In the genomic region with DNA sequence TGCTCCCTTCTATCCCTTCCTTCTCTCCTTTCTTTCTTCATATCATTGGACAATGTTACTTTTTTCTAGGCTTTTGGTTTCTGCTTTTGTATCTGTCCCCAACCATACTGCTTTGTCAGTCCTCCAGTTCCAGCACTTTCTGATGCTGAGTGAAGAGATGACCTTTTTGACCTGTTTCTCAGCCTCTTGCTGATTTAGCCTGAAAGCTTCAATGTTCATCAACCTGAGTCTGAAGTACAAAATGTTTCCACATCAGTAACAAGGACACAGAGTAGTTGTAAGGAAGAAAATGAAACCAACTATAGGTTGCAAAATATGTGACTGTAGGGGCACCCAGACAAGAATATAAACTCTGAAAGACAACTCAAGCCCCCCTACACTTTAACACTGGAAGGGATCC, we compare ENCODE assay signal across 1 cellular context.
TF ChIP-seq lines count a peak whose summit lies in the region.

No MANE protein-coding gene starts in this region.

TF ChIP-seq in HepG2, 621 proteins besides CTCF, POLR2A, EP300 and RAD21:
- TF ChIP-seq FOXK2 (IDR thresholded peaks at IDR 0.05) (0 out of 2 replicates have a peak, but pooled peaks have one; percentile 11), ZNF550 (CRISPR knock-in tag; IDR thresholded peaks at IDR 0.05; ENCODE audit: borderline replicate concordance) (no peak), ATF1 (CRISPR knock-in tag; IDR thresholded peaks at IDR 0.05) (no peak), ZNF549 (CRISPR knock-in tag; IDR thresholded peaks at IDR 0.05) (no peak), NR2F2 (IDR thresholded peaks at IDR 0.05; ENCODE audit: borderline replicate concordance, low read depth) (peak; percentile 68; the same call in 1 of the 2 replicates), YEATS2 (CRISPR knock-in tag; IDR thresholded peaks at IDR 0.05; ENCODE audit: borderline replicate concordance) (no peak), HDAC1 (CRISPR knock-in tag; IDR thresholded peaks at IDR 0.05) (0 out of 2 replicates have a peak, but pooled peaks have one; percentile 15), HNRNPUL1 (IDR thresholded peaks at IDR 0.05; ENCODE audit: low read depth, low read length) (no peak), NR2F6 (IDR thresholded peaks at IDR 0.05) (peak; percentile 84), NR2F6 (CRISPR knock-in tag; IDR thresholded peaks at IDR 0.05) (peak; percentile 84), KDM4B (CRISPR knock-in tag; IDR thresholded peaks at IDR 0.05) (no peak), ZBTB37 (CRISPR knock-in tag; IDR thresholded peaks at IDR 0.05) (no peak), CEBPB (IDR thresholded peaks at IDR 0.05; ENCODE audit: borderline replicate concordance, low read depth, low read length) (peak; percentile 70; the same call in 1 of the 2 replicates), RCOR2 (CRISPR knock-in tag; IDR thresholded peaks at IDR 0.05) (peak; percentile 19; the same call in 1 of the 2 replicates), NCOR1 (IDR thresholded peaks at IDR 0.05; ENCODE audit: borderline replicate concordance, low read length) (peak; percentile 63; the same call in 1 of the 2 replicates), HNF4A (CRISPR knock-in tag; IDR thresholded peaks at IDR 0.05) (peak; percentile 88), HNF4G (IDR thresholded peaks at IDR 0.05; ENCODE audit: borderline replicate concordance, low read depth, low read length) (0 out of 2 replicates have a peak, but pooled peaks have one; percentile 8), HNF4G (CRISPR knock-in tag; IDR thresholded peaks at IDR 0.05; ENCODE audit: borderline replicate concordance, low read depth) (no peak), ZNF619 (CRISPR knock-in tag; IDR thresholded peaks at IDR 0.05) (no peak), FOXA3 (CRISPR knock-in tag; IDR thresholded peaks at IDR 0.05) (peak; percentile 25; the same call in 1 of the 2 replicates), GATAD1 (CRISPR knock-in tag; IDR thresholded peaks at IDR 0.05) (no peak), TFE3 (CRISPR knock-in tag; IDR thresholded peaks at IDR 0.05) (no peak), ESRRA (CRISPR knock-in tag; IDR thresholded peaks at IDR 0.05; ENCODE audit: low read depth) (peak; percentile 82), NFIB (CRISPR knock-in tag; IDR thresholded peaks at IDR 0.05; ENCODE audit: borderline replicate concordance) (no peak), CBFB (CRISPR knock-in tag; IDR thresholded peaks at IDR 0.05) (no peak), TSC22D2 (CRISPR knock-in tag; IDR thresholded peaks at IDR 0.05; ENCODE audit: borderline replicate concordance) (no peak), NFYC (CRISPR knock-in tag; IDR thresholded peaks at IDR 0.05) (no peak), MAFF (IDR thresholded peaks at IDR 0.05; ENCODE audit: low read depth, low read length) (peak; percentile 26; the same call in 1 of the 2 replicates), HOXD1 (CRISPR knock-in tag; IDR thresholded peaks at IDR 0.05) (no peak), ZNF260 (CRISPR knock-in tag; IDR thresholded peaks at IDR 0.05; ENCODE audit: borderline replicate concordance, low read depth) (no peak), GATAD2A (CRISPR knock-in tag; IDR thresholded peaks at IDR 0.05) (peak; percentile 53; the same call in 1 of the 2 replicates), ZSCAN21 (CRISPR knock-in tag; IDR thresholded peaks at IDR 0.05; ENCODE audit: borderline replicate concordance) (0 out of 2 replicates have a peak, but pooled peaks have one; percentile 36), SNAPC2 (CRISPR knock-in tag; IDR thresholded peaks at IDR 0.05) (no peak), NR2F1 (CRISPR knock-in tag; IDR thresholded peaks at IDR 0.05) (peak; percentile 76 to 93)
- TF ChIP-seq, protein P1, sequence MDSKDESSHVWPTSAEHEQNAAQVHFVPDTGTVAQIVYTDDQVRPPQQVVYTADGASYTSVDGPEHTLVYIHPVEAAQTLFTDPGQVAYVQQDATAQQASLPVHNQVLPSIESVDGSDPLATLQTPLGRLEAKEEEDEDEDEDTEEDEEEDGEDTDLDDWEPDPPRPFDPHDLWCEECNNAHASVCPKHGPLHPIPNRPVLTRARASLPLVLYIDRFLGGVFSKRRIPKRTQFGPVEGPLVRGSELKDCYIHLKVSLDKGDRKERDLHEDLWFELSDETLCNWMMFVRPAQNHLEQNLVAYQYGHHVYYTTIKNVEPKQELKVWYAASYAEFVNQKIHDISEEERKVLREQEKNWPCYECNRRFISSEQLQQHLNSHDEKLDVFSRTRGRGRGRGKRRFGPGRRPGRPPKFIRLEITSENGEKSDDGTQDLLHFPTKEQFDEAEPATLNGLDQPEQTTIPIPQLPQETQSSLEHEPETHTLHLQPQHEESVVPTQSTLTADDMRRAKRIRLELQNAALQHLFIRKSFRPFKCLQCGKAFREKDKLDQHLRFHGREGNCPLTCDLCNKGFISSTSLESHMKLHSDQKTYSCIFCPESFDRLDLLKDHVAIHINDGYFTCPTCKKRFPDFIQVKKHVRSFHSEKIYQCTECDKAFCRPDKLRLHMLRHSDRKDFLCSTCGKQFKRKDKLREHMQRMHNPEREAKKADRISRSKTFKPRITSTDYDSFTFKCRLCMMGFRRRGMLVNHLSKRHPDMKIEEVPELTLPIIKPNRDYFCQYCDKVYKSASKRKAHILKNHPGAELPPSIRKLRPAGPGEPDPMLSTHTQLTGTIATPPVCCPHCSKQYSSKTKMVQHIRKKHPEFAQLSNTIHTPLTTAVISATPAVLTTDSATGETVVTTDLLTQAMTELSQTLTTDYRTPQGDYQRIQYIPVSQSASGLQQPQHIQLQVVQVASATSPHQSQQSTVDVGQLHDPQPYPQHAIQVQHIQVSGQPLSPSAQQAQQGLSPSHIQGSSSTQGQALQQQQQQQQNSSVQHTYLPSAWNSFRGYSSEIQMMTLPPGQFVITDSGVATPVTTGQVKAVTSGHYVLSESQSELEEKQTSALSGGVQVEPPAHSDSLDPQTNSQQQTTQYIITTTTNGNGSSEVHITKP (CRISPR knock-in tag; IDR thresholded peaks at IDR 0.05; ENCODE audit: low read depth) = no peak
- TF ChIP-seq, protein P2, sequence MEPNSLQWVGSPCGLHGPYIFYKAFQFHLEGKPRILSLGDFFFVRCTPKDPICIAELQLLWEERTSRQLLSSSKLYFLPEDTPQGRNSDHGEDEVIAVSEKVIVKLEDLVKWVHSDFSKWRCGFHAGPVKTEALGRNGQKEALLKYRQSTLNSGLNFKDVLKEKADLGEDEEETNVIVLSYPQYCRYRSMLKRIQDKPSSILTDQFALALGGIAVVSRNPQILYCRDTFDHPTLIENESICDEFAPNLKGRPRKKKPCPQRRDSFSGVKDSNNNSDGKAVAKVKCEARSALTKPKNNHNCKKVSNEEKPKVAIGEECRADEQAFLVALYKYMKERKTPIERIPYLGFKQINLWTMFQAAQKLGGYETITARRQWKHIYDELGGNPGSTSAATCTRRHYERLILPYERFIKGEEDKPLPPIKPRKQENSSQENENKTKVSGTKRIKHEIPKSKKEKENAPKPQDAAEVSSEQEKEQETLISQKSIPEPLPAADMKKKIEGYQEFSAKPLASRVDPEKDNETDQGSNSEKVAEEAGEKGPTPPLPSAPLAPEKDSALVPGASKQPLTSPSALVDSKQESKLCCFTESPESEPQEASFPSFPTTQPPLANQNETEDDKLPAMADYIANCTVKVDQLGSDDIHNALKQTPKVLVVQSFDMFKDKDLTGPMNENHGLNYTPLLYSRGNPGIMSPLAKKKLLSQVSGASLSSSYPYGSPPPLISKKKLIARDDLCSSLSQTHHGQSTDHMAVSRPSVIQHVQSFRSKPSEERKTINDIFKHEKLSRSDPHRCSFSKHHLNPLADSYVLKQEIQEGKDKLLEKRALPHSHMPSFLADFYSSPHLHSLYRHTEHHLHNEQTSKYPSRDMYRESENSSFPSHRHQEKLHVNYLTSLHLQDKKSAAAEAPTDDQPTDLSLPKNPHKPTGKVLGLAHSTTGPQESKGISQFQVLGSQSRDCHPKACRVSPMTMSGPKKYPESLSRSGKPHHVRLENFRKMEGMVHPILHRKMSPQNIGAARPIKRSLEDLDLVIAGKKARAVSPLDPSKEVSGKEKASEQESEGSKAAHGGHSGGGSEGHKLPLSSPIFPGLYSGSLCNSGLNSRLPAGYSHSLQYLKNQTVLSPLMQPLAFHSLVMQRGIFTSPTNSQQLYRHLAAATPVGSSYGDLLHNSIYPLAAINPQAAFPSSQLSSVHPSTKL (CRISPR knock-in tag; IDR thresholded peaks at IDR 0.05) = peak; percentile 31; the same call in 1 of the 2 replicates
- TF ChIP-seq, protein P3, sequence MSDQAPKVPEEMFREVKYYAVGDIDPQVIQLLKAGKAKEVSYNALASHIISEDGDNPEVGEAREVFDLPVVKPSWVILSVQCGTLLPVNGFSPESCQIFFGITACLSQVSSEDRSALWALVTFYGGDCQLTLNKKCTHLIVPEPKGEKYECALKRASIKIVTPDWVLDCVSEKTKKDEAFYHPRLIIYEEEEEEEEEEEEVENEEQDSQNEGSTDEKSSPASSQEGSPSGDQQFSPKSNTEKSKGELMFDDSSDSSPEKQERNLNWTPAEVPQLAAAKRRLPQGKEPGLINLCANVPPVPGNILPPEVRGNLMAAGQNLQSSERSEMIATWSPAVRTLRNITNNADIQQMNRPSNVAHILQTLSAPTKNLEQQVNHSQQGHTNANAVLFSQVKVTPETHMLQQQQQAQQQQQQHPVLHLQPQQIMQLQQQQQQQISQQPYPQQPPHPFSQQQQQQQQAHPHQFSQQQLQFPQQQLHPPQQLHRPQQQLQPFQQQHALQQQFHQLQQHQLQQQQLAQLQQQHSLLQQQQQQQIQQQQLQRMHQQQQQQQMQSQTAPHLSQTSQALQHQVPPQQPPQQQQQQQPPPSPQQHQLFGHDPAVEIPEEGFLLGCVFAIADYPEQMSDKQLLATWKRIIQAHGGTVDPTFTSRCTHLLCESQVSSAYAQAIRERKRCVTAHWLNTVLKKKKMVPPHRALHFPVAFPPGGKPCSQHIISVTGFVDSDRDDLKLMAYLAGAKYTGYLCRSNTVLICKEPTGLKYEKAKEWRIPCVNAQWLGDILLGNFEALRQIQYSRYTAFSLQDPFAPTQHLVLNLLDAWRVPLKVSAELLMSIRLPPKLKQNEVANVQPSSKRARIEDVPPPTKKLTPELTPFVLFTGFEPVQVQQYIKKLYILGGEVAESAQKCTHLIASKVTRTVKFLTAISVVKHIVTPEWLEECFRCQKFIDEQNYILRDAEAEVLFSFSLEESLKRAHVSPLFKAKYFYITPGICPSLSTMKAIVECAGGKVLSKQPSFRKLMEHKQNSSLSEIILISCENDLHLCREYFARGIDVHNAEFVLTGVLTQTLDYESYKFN (CRISPR knock-in tag; conservative IDR thresholded peaks at IDR 0.05) = peak; percentile 33; the same call in 1 of the 2 replicates
- TF ChIP-seq, protein P4, sequence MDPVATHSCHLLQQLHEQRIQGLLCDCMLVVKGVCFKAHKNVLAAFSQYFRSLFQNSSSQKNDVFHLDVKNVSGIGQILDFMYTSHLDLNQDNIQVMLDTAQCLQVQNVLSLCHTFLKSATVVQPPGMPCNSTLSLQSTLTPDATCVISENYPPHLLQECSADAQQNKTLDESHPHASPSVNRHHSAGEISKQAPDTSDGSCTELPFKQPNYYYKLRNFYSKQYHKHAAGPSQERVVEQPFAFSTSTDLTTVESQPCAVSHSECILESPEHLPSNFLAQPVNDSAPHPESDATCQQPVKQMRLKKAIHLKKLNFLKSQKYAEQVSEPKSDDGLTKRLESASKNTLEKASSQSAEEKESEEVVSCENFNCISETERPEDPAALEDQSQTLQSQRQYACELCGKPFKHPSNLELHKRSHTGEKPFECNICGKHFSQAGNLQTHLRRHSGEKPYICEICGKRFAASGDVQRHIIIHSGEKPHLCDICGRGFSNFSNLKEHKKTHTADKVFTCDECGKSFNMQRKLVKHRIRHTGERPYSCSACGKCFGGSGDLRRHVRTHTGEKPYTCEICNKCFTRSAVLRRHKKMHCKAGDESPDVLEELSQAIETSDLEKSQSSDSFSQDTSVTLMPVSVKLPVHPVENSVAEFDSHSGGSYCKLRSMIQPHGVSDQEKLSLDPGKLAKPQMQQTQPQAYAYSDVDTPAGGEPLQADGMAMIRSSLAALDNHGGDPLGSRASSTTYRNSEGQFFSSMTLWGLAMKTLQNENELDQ (CRISPR knock-in tag; IDR thresholded peaks at IDR 0.05; ENCODE audit: borderline replicate concordance) = no peak
TF ChIP-seq in HepG2: peak in this region for 17.
